8 cellular contexts compared by ENCODE assay signal in genomic region chr19:56141416-56141992, GRCh38. TPM values are rescaled to one million over a fixed set of nuclear protein-coding genes. Genes with fewer than 3 reads are reported as not detected.
DNase-seq lines count a peak whose midpoint lies in the region; ATAC-seq, FAIRE-seq and TF ChIP-seq lines count a peak whose summit lies in the region.

No MANE protein-coding gene starts in this region.

- no peak for TF ChIP-seq CTCF in VCaP (conservative IDR thresholded peaks at IDR 0.05)
- TF ChIP-seq CTCF in osteoblast (IDR thresholded peaks at IDR 0.05; ENCODE audit: extremely low read depth, low read depth, low read length), result no peak

- DNase-seq in NCI-H146 (lab: John Stamatoyannopoulos, UW) (peak; percentile 48), NCI-H146 treated with DMSO at 0.1 percent for 48 hours (lab: John Stamatoyannopoulos, UW; ENCODE audit: unreplicated experiment) (no peak), osteoblast (ENCODE audit: insufficient read length, low spot score, missing footprints) (peak; percentile 84), RCC 7860 (ENCODE audit: low spot score) (no peak), dedifferentiated amniotic fluid mesenchymal stem cell (ENCODE audit: extremely low spot score) (no peak)
- DNase-seq in effector memory CD4-positive, alpha-beta T cell, result peak in 1 of 3 donors; percentile 20

- peak overlapping the region; percentile 56 for H3K4me3 ChIP-seq in effector memory CD4-positive, alpha-beta T cell (ENCODE audit: insufficient read depth, low read depth, low read length, poor library complexity, severe bottlenecking)
- peak overlapping the region; percentile 76 for H3K4me3 ChIP-seq in osteoblast (ENCODE audit: insufficient read depth, low read length)

- peak overlapping the region; percentile 99 for H3K27ac ChIP-seq in VCaP
- H3K27ac ChIP-seq in effector memory CD4-positive, alpha-beta T cell (ENCODE audit: insufficient read depth, low read length, poor library complexity, severe bottlenecking), result peak overlapping the region; percentile 82
- H3K27ac ChIP-seq in osteoblast (ENCODE audit: low read depth, low read length), result no peak overlapping the region

- H3K4me1 ChIP-seq in effector memory CD4-positive, alpha-beta T cell (ENCODE audit: control insufficient read depth, insufficient read depth, low read length, poor library complexity, severe bottlenecking), result peaks cover 12% of the 10 kb centered on the region
- H3K4me1 ChIP-seq in osteoblast (ENCODE audit: insufficient read depth, low read length), result peaks cover 14% of the 10 kb centered on the region

- ATAC-seq in GM18909 (IDR thresholded peaks at IDR 0.05; ENCODE audit: poor library complexity, unreplicated experiment), result no peak

- peak overlapping the region; percentile 18 for H2AFZ ChIP-seq in osteoblast (ENCODE audit: low read length)

- H3K79me2 ChIP-seq in osteoblast (ENCODE audit: insufficient read depth, low read length), result peaks cover 27% of the 10 kb centered on the region

- no peaks in the 10 kb centered on the region for H3K36me3 ChIP-seq in effector memory CD4-positive, alpha-beta T cell (ENCODE audit: control insufficient read depth, insufficient read depth, low read length)
- no peaks in the 10 kb centered on the region for H3K36me3 ChIP-seq in osteoblast (ENCODE audit: insufficient read depth, low read length)

- H3K9me3 ChIP-seq in effector memory CD4-positive, alpha-beta T cell (ENCODE audit: control insufficient read depth, low read length), result no peaks in the 10 kb centered on the region
- no peaks in the 10 kb centered on the region for H3K9me3 ChIP-seq in osteoblast (ENCODE audit: low read depth, low read length)

- H3K4me2 ChIP-seq in osteoblast (ENCODE audit: insufficient read depth, low read length), result peak overlapping the region; percentile 90

- FAIRE-seq in RCC 7860 (lab: Jason Lieb, UNC), result no peak

- H4K20me1 ChIP-seq in osteoblast (ENCODE audit: insufficient read depth, low read length), result no peaks in the 10 kb centered on the region

- no peaks in the 10 kb centered on the region for H3K27me3 ChIP-seq in effector memory CD4-positive, alpha-beta T cell (replicated peaks; ENCODE audit: control insufficient read depth, insufficient read depth, low read length, poor library complexity, severe bottlenecking)
- no peaks in the 10 kb centered on the region for H3K27me3 ChIP-seq in osteoblast (ENCODE audit: insufficient read depth, low read length)

RNA-seq across cellular contexts. Expression of gene ZNF444, which starts 0.4 kb away (rescaled TPM):
- 13.0 and 16.6 TPM in 2 replicates for total RNA-seq in osteoblast

RNA-seq across cellular contexts. Expression of gene ZNF787, which starts 20.4 kb away (rescaled TPM):
- total RNA-seq in osteoblast, result 23.6 and 27.5 TPM in 2 replicates

RNA-seq across cellular contexts. Expression of gene GALP, which starts 34.3 kb away (rescaled TPM):
- not detected in 2 replicates for total RNA-seq in osteoblast

RNA-seq across cellular contexts. Expression of gene ZSCAN5B, which starts 56.1 kb away (rescaled TPM):
- under 0.01 TPM in 1 of 2 replicates, not detected in the other for total RNA-seq in osteoblast

Comparison
In these comparisons a context has a peak if more than half of its experiments do, and no peak if none do; other contexts are left out.
1. DNase-seq: peak in NCI-H146 (single experiment) and osteoblast (single experiment); none in NCI-H146 treated with DMSO at 0.1 percent for 48 hours (single experiment), RCC 7860 (single experiment) and dedifferentiated amniotic fluid mesenchymal stem cell (single experiment).